ENCODE assay signal across 16 cellular contexts in the genomic region with DNA sequence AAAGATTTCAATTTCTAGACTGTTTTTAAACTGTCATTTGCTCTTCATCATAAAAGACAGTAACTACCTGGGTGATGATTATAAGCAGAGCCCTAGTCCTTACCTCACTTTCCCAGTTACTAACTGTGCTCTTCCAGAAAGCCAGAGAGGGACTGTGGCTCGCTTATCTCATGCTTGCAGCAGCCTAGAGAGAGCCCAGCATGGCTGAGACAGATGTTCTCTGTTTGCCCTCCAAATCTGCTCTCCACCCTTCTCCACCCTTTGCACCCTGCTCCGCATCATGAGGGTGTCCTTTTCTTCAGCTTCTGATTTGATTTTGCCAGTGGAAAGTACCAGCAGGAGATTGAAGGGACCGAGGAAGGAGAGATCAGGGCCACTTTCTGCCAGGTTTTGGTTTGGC.
A peak's percentile ranks its signal among the peaks of the same experiment; 100 is the strongest.
DNase-seq lines count a peak whose midpoint lies in the region; ATAC-seq, FAIRE-seq and TF ChIP-seq lines count a peak whose summit lies in the region.
"Had no signal": no experiment of that assay in that cellular context is flagged by ENCODE, and none has a peak within 500 bp of the region (broad histone marks: within the 10 kb centered on the region; RNA-seq: fewer than 3 reads in every experiment).

No MANE protein-coding gene starts in this region.

- TF ChIP-seq EP300 in H1 (IDR thresholded peaks at IDR 0.05; ENCODE audit: borderline replicate concordance in 1 of 2, low read depth in 2 of 2, low read length in 2 of 2) = no peak
- TF ChIP-seq EP300 in upper lobe of left lung (IDR thresholded peaks at IDR 0.05) = no peak

- 78% methylated on average over 3 of the region's 3 CpGs; no CpG with 5 or more reads in 1 of the 2 experiments for WGBS in H1 (ENCODE audit: extremely low coverage in 1 of 2, insufficient coverage in 1 of 2, insufficient read length in 1 of 2, insufficient replicate concordance in 2 of 2, low coverage in 1 of 2, low lambda C conversion rate in 2 of 2, missing lambda C conversion rate in 1 of 2), 2 experiments
- WGBS in trophoblast cell (ENCODE audit: extremely low coverage, insufficient coverage, insufficient read length) = no CpG with 5 or more reads among the region's 3 CpGs
- 81 to 91% (median 88%) methylated on average over 3 of the region's 3 CpGs for WGBS in spleen, 5 donors
- 81 to 93% methylated on average over 3 of the region's 3 CpGs for WGBS in upper lobe of left lung, 2 donors

- H3K4me3 ChIP-seq in H1 (ENCODE audit: extremely low read depth in 1 of 4, insufficient read depth in 2 of 4, low read depth in 3 of 4, low read length in 4 of 4) (no peak overlapping the region), trophoblast cell (ENCODE audit: low read depth, low read length) (no peak overlapping the region), spleen (no peak overlapping the region), upper lobe of left lung (no peak overlapping the region)

- no peaks in the 10 kb centered on the region for H4K20me1 ChIP-seq in H1 (replicated peaks in 1 of 2; ENCODE audit: control insufficient read depth in 1 of 2, insufficient read depth in 2 of 2, low read length in 2 of 2)

- H3K56ac ChIP-seq in H1 (replicated peaks; ENCODE audit: insufficient read length, low read depth, low read length) = no peak overlapping the region

- H3K4me1 ChIP-seq in H1 (replicated peaks in 1 of 4; ENCODE audit: control insufficient read depth in 3 of 4, insufficient read depth in 4 of 4, low read length in 3 of 4) = no peaks in the 10 kb centered on the region; a peak in 1 of 7 replicates
- peaks cover 0 to 6% of the 10 kb centered on the region in 2 experiments for H3K4me1 ChIP-seq in trophoblast cell (ENCODE audit: control insufficient read depth in 1 of 2, insufficient read depth in 2 of 2, low read length in 2 of 2)
- H3K4me1 ChIP-seq in spleen = peaks cover 0 to 25% (median 18%) of the 10 kb centered on the region in 6 donors
- peaks cover 7 to 13% (median 10%) of the 10 kb centered on the region in 4 donors for H3K4me1 ChIP-seq in upper lobe of left lung

- no peaks in the 10 kb centered on the region for H3K9me3 ChIP-seq in H1 (ENCODE audit: insufficient read depth in 2 of 2, low read depth in 1 of 2, low read length in 1 of 2)
- peaks cover 4% of the 10 kb centered on the region for H3K9me3 ChIP-seq in trophoblast cell (ENCODE audit: insufficient read depth, low read depth, low read length)
- peaks cover 0 to 17% (median 14%) of the 10 kb centered on the region in 8 donors for H3K9me3 ChIP-seq in spleen
- no peaks in the 10 kb centered on the region for H3K9me3 ChIP-seq in upper lobe of left lung

- DNase-seq in CMK (ENCODE audit: low read depth) (peak; percentile 12), OCI-M1 (lab: John Stamatoyannopoulos, UW) (peak; percentile 86), H1 (ENCODE audit: low read depth in 1 of 2, low spot score in 2 of 2) (no peak), trophoblast cell (no peak), spleen (no peak), upper lobe of left lung (no peak), Ammon's horn (ENCODE audit: low spot score) (no peak)
- DNase-seq: ACHN; C1 segment of cervical spinal cord; CD4-positive, alpha-beta T cell; COR-L47; DND-41; GDM1; GOT3 had no signal

- TF ChIP-seq RAD21 in H1 (IDR thresholded peaks at IDR 0.05 in 1 of 2, conservative IDR thresholded peaks at IDR 0.05 in 1 of 2; ENCODE audit: low read depth in 2 of 2, low read length in 2 of 2) = no peak

- H2AK5ac ChIP-seq in H1 (ENCODE audit: low read depth, low read length) (no peak overlapping the region), trophoblast cell (ENCODE audit: low read length) (no peak overlapping the region)

- no peak overlapping the region for H2BK20ac ChIP-seq in H1 (ENCODE audit: low read length)

- H3K23ac ChIP-seq in H1 (ENCODE audit: insufficient read length) = no peak overlapping the region
- no peak overlapping the region for H3K23ac ChIP-seq in trophoblast cell (ENCODE audit: low read length)

- intact Hi-C loops in spleen (cut with DNase I; ENCODE audit: low total_unique reads) = loop anchor here (10.0 kb wide), 1 partner anchor 58 kb away; a partner anchor contains a TSS

- H3K36me3 ChIP-seq in H1 (ENCODE audit: control insufficient read depth in 2 of 4, insufficient read depth in 4 of 4, low read length in 3 of 4) = no peaks in the 10 kb centered on the region
- no peaks in the 10 kb centered on the region for H3K36me3 ChIP-seq in trophoblast cell (ENCODE audit: control insufficient read depth in 1 of 2, insufficient read depth in 2 of 2, low read length in 2 of 2)
- H3K36me3 ChIP-seq in spleen = no peaks in the 10 kb centered on the region
- H3K36me3 ChIP-seq in upper lobe of left lung = no peaks in the 10 kb centered on the region

- H2BK5ac ChIP-seq in H1 (ENCODE audit: low read depth, low read length) (no peak overlapping the region), trophoblast cell (ENCODE audit: low read depth, low read length, poor library complexity) (no peak overlapping the region)

- no peak for ATAC-seq in upper lobe of left lung (ENCODE audit: low FRiP score in 2 of 2)
- ATAC-seq: HCT116 had no signal

- TF ChIP-seq POLR2A in H1 (IDR thresholded peaks at IDR 0.05; ENCODE audit: control extremely low read depth in 1 of 2, low read depth in 2 of 2, low read length in 2 of 2) = no peak
- TF ChIP-seq POLR2A in spleen (IDR thresholded peaks at IDR 0.05) = no peak
- TF ChIP-seq POLR2A in upper lobe of left lung (IDR thresholded peaks at IDR 0.05) = no peak

- no peaks in the 10 kb centered on the region; the same call in 1 of the 2 replicates for H3K23me2 ChIP-seq in H1 (ENCODE audit: low read depth, low read length)

- H3K79me1 ChIP-seq in H1 (ENCODE audit: low read depth, low read length) (no peaks in the 10 kb centered on the region), trophoblast cell (ENCODE audit: low read length) (no peaks in the 10 kb centered on the region)

- H3K4ac ChIP-seq in H1 (replicated peaks; ENCODE audit: insufficient read length, low read depth, low read length) (no peak overlapping the region), trophoblast cell (ENCODE audit: low read depth, low read length) (no peak overlapping the region)

- H4K8ac ChIP-seq in H1 (ENCODE audit: extremely low read depth, insufficient read depth, low read length) (no peak overlapping the region), trophoblast cell (ENCODE audit: low read depth, low read length) (no peak overlapping the region)

- no peak overlapping the region for H2BK15ac ChIP-seq in H1 (ENCODE audit: low read length)

- H2AFZ ChIP-seq in H1 (ENCODE audit: low read length) (0 out of 2 replicates have a peak overlapping the region, but pooled peaks have one; percentile 30), trophoblast cell (ENCODE audit: insufficient read depth, low read length, poor library complexity) (no peak overlapping the region)

- no peak for FAIRE-seq in H1 (lab: Jason Lieb, UNC)
- FAIRE-seq: GM19239 had no signal

- TF ChIP-seq CTCF in H1 (IDR thresholded peaks at IDR 0.05; ENCODE audit: control extremely low read depth in 1 of 3, insufficient read depth in 1 of 3, low read depth in 1 of 3, low read length in 3 of 3) (no peak), spleen (IDR thresholded peaks at IDR 0.05 in 8 of 11, conservative IDR thresholded peaks at IDR 0.05 in 3 of 11) (no peak), upper lobe of left lung (IDR thresholded peaks at IDR 0.05) (no peak)

- H2BK120ac ChIP-seq in H1 (replicated peaks; ENCODE audit: low read depth, low read length) (no peak overlapping the region), trophoblast cell (ENCODE audit: insufficient read depth, low read length, poor library complexity) (no peak overlapping the region)

- H3K79me2 ChIP-seq in H1 (ENCODE audit: control insufficient read depth in 1 of 2, insufficient read depth in 2 of 2, low read length in 2 of 2) (no peaks in the 10 kb centered on the region), trophoblast cell (ENCODE audit: control insufficient read depth, insufficient read depth, low read length, poor library complexity) (no peaks in the 10 kb centered on the region)

- H3K27ac ChIP-seq in H1 (ENCODE audit: low read depth, low read length) (no peak overlapping the region; the same call in 1 of the 2 replicates), trophoblast cell (ENCODE audit: low read depth, low read length) (no peak overlapping the region), spleen (no peak overlapping the region), upper lobe of left lung (no peak overlapping the region)

- H4K12ac ChIP-seq in trophoblast cell (ENCODE audit: low read depth, low read length) = no peak overlapping the region

- H3K14ac ChIP-seq in H1 (ENCODE audit: insufficient read length) (no peak overlapping the region), trophoblast cell (ENCODE audit: low read length) (no peak overlapping the region)

- H3K4me2 ChIP-seq in H1 (ENCODE audit: insufficient read depth in 1 of 2, low read depth in 2 of 2, low read length in 2 of 2) (no peak overlapping the region), trophoblast cell (ENCODE audit: low read length) (no peak overlapping the region)

- H2BK12ac ChIP-seq in H1 (ENCODE audit: low read depth, low read length) (no peak overlapping the region), trophoblast cell (ENCODE audit: low read length) (no peak overlapping the region)

- POLR2A ChIA-PET in H1 (lab: Charles Lee; ENCODE audit: partially characterized antibody) = no interaction called here

- H3K9ac ChIP-seq in H1 (replicated peaks in 1 of 4; ENCODE audit: extremely low read depth in 1 of 4, low read depth in 3 of 4, low read length in 3 of 4) (no peak overlapping the region), trophoblast cell (ENCODE audit: low read length) (peak overlapping the region; percentile 50)

- H3K27me3 ChIP-seq in H1 (replicated peaks in 1 of 4; ENCODE audit: control insufficient read depth in 3 of 4, extremely low read depth in 1 of 4, insufficient read depth in 3 of 4, low read length in 3 of 4) = no peaks in the 10 kb centered on the region
- H3K27me3 ChIP-seq in trophoblast cell (ENCODE audit: insufficient read depth, low read length) = no peaks in the 10 kb centered on the region
- H3K27me3 ChIP-seq in spleen (replicated peaks in 1 of 7) = no peaks in the 10 kb centered on the region
- H3K27me3 ChIP-seq in upper lobe of left lung = no peaks in the 10 kb centered on the region

- no peak overlapping the region for H4K5ac ChIP-seq in H1 (ENCODE audit: insufficient read length, low read depth, low read length)

- no peak overlapping the region for H4K91ac ChIP-seq in H1 (replicated peaks; ENCODE audit: insufficient read length, low read length)
- no peak overlapping the region for H4K91ac ChIP-seq in trophoblast cell (ENCODE audit: low read depth, low read length)

- CTCF ChIA-PET in H1 (lab: Charles Lee; ENCODE audit: partially characterized antibody) = no interaction called here

- H3K18ac ChIP-seq in H1 (ENCODE audit: extremely low read depth, low read length) = no peak overlapping the region
- no peak overlapping the region for H3K18ac ChIP-seq in trophoblast cell (ENCODE audit: low read length)

TF ChIP-seq in H1, 55 proteins besides CTCF, POLR2A, EP300 and RAD21 (continues in another document):
- TF ChIP-seq NRF1 (IDR thresholded peaks at IDR 0.05; ENCODE audit: low read depth, low read length) (no peak), RNF2 (IDR thresholded peaks at IDR 0.05; ENCODE audit: borderline replicate concordance, low read depth, low read length, missing control alignments, poor library complexity, severe bottlenecking) (no peak), CBX5 (IDR thresholded peaks at IDR 0.05; ENCODE audit: low read depth, low read length) (no peak), RXRA (IDR thresholded peaks at IDR 0.05; ENCODE audit: insufficient read depth, low read depth, low read length) (no peak)

Comparison
In these comparisons a context has a peak if more than half of its experiments do, and no peak if none do; other contexts are left out.
1. DNase-seq: peak in CMK (single experiment) and OCI-M1 (single experiment); none in H1 (0 of 2), trophoblast cell (0 of 2), spleen (single experiment), upper lobe of left lung (0 of 2) and Ammon's horn (single experiment).